Comparison of ENCODE assay signal across 16 cellular contexts in genomic region chr11:46270707-46271106, GRCh38. TPM values are rescaled to one million over a fixed set of nuclear protein-coding genes. Genes with fewer than 3 reads are reported as not detected.
A peak's percentile ranks its signal among the peaks of the same experiment; 100 is the strongest.
DNase-seq lines count a peak whose midpoint lies in the region; ATAC-seq and TF ChIP-seq lines count a peak whose summit lies in the region.
"Had no signal": no experiment of that assay in that cellular context is flagged by ENCODE, and none has a peak within 500 bp of the region (broad histone marks: within the 10 kb centered on the region; RNA-seq: fewer than 3 reads in every experiment).

No MANE protein-coding gene starts in this region.

- no peaks in the 10 kb centered on the region for H3K36me3 Mint-ChIP-seq in chondrocyte (ENCODE audit: low read depth)
- H3K36me3 Mint-ChIP-seq in stimulated activated memory B cell treated with anti-CD40 and anti-IgM and Interleukin-4, amounts not matched to agents 10 μg/mL and 1 μg/mL and 100 μg/mL, for 72 hours = no peaks in the 10 kb centered on the region
- H3K36me3 Mint-ChIP-seq: T-cell had no signal

- TF ChIP-seq CTCF in GM13977 (IDR thresholded peaks at IDR 0.05; ENCODE audit: extremely low read depth, insufficient read depth, missing control alignments) = no peak
- no peak for TF ChIP-seq CTCF in chondrocyte (IDR thresholded peaks at IDR 0.05)

- in situ Hi-C loops in GM13977 (cut with MboI; ENCODE audit: low pct_unique_long_range_greater_than_20kb, low sequenced_read_pairs, unreplicated experiment) = no loop called here

- no peak overlapping the region for H3K4me3 Mint-ChIP-seq in chondrocyte (ENCODE audit: unreplicated experiment)
- H3K4me3 Mint-ChIP-seq in stimulated activated memory B cell treated with anti-CD40 and anti-IgM and Interleukin-4, amounts not matched to agents 10 μg/mL and 1 μg/mL and 100 μg/mL, for 72 hours = no peak overlapping the region
- H3K4me3 Mint-ChIP-seq: HFFc6, T-cell had no signal

- ATAC-seq in HG02642 (IDR thresholded peaks at IDR 0.05; ENCODE audit: poor library complexity, unreplicated experiment) (peak; percentile 50), HG03175 (IDR thresholded peaks at IDR 0.05; ENCODE audit: unreplicated experiment) (no peak), Right ventricle myocardium superior (ENCODE audit: poor library complexity) (no peak), GM21526 (IDR thresholded peaks at IDR 0.05; ENCODE audit: low FRiP score, unreplicated experiment) (no peak), HG03378 (IDR thresholded peaks at IDR 0.05; ENCODE audit: unreplicated experiment) (no peak)
- ATAC-seq in stimulated activated memory B cell treated with anti-CD40 and anti-IgM and Interleukin-4, amounts not matched to agents 10 μg/mL and 1 μg/mL and 100 μg/mL, for 72 hours = peak; percentile 28
- ATAC-seq: T-cell had no signal

- peak; percentile 66 for DNase-seq in GM13977 (ENCODE audit: low spot score)
- peak; percentile 33 for DNase-seq in chondrocyte (ENCODE audit: low spot score)
- no peak for DNase-seq in Right ventricle myocardium superior
- DNase-seq: GOT3, HFFc6, KG1, NCI-H1092, NCI-H446, NCI-H748 treated with DMSO at 0.1 percent for 48 hours, T-cell, T1000 had no signal

- intact Hi-C loops in Right ventricle myocardium superior (cut with DNase I) = no loop called here

- H3K27me3 Mint-ChIP-seq in chondrocyte (ENCODE audit: low read depth) = no peaks in the 10 kb centered on the region
- H3K27me3 Mint-ChIP-seq in stimulated activated memory B cell treated with anti-CD40 and anti-IgM and Interleukin-4, amounts not matched to agents 10 μg/mL and 1 μg/mL and 100 μg/mL, for 72 hours = peaks cover 34% of the 10 kb centered on the region

- H3K4me1 Mint-ChIP-seq in chondrocyte (ENCODE audit: low read depth) = peaks cover 40% of the 10 kb centered on the region
- H3K4me1 Mint-ChIP-seq in stimulated activated memory B cell treated with anti-CD40 and anti-IgM and Interleukin-4, amounts not matched to agents 10 μg/mL and 1 μg/mL and 100 μg/mL, for 72 hours = peaks cover 18% of the 10 kb centered on the region

- H3K27ac Mint-ChIP-seq in chondrocyte (ENCODE audit: unreplicated experiment) = no peak overlapping the region
- H3K27ac Mint-ChIP-seq in stimulated activated memory B cell treated with anti-CD40 and anti-IgM and Interleukin-4, amounts not matched to agents 10 μg/mL and 1 μg/mL and 100 μg/mL, for 72 hours = no peak overlapping the region
- H3K27ac Mint-ChIP-seq: HFFc6, T-cell had no signal

- no peaks in the 10 kb centered on the region for H3K9me3 Mint-ChIP-seq in chondrocyte (ENCODE audit: low read depth)
- no peaks in the 10 kb centered on the region for H3K9me3 Mint-ChIP-seq in stimulated activated memory B cell treated with anti-CD40 and anti-IgM and Interleukin-4, amounts not matched to agents 10 μg/mL and 1 μg/mL and 100 μg/mL, for 72 hours
- H3K9me3 Mint-ChIP-seq: HFFc6, T-cell had no signal

RNA-seq across cellular contexts. Expression of gene CREB3L1, which starts 6.8 kb away (rescaled TPM):
- total RNA-seq in chondrocyte = 83.1 to 192 TPM (median 190 TPM) in 3 replicates
- total RNA-seq in Right ventricle myocardium superior = 69.2 TPM

Comparison
In these comparisons a context has a peak if more than half of its experiments do, and no peak if none do; other contexts are left out.
1. ATAC-seq: peak in HG02642 (single experiment) and stimulated activated memory B cell treated with anti-CD40 and anti-IgM and Interleukin-4, amounts not matched to agents 10 μg/mL and 1 μg/mL and 100 μg/mL, for 72 hours (single experiment); none in HG03175 (single experiment), Right ventricle myocardium superior (single experiment), GM21526 (single experiment) and HG03378 (single experiment).